Comparison of ENCODE assay signal across 29 cellular contexts in the genomic region with DNA sequence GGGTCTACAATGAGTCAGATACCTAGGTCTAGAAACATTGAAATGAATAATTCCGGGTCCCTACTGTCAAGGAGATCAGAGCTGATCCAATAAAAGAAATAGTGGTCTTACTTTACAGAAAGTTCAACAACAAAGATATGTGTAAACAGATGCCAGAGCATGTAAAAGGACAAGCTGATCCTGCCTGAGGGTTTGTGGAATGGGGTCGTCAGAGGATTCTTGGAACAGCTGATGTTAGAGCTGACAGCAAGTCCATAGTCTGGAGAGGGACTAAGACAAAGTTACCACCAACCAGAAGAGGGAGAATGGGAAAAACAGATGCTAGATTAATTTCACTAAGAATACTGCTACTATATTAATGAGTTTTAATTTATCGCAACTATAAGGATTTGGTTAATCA.
"Had no signal": no experiment of that assay in that cellular context is flagged by ENCODE, and none has a peak within 500 bp of the region (broad histone marks: within the 10 kb centered on the region; RNA-seq: fewer than 3 reads in every experiment).

No MANE protein-coding gene starts in this region.

- H3K4me3 ChIP-seq: left lung, lower lobe of right lung, pancreas, prostate gland, smooth muscle cell, tibial nerve, vagina had no signal

- H3K9me3 Mint-ChIP-seq: natural killer cell treated with Interleukin-12 subunit alpha and Interleukin-12 subunit beta and Interleukin-15 and Interleukin-18, amount 100 ng/mL, for 72 hours had no signal

- DNase-seq: hippocampal formation; kidney; left colon; left lung; lower lobe of right lung; mammary epithelial cell; mesenchymal stem cell; naive thymus-derived CD4-positive, alpha-beta T cell; nucleus accumbens; pancreas; posterior cingulate gyrus; retina; right cardiac atrium; stimulated activated CD4-positive, alpha-beta T cell treated with anti-CD3 and anti-CD28 coated beads, Interleukin-1b, Interleukin-23, amount 100 ng/mL, for 48 hours; stimulated activated CD4-positive, alpha-beta T cell treated with anti-CD3 and anti-CD28 coated beads, Interleukin-2, amount 100 ng/mL, for 48 hours; stimulated activated CD4-positive, alpha-beta T cell treated with anti-CD3 and anti-CD28 coated beads, Interleukin-4, amount 100 ng/mL, for 4 hours; stimulated activated CD8-positive, alpha-beta memory T cell treated with anti-CD3 and anti-CD28 coated beads, Interleukin-4, amount 100 ng/mL, for 48 hours; stimulated activated naive CD4-positive, alpha-beta T cell treated with Interleukin-2 at 50 U/mL for 16 hours; stimulated activated naive CD8-positive, alpha-beta T cell treated with anti-CD3 and anti-CD28 coated beads, Interleukin-15, amount 100 ng/mL, for 72 hours; substantia nigra had no signal

- H3K36me3 ChIP-seq: left lung, lower lobe of right lung, prostate gland, tibial nerve, vagina had no signal

- H3K27ac Mint-ChIP-seq: naive thymus-derived CD4-positive, alpha-beta T cell; natural killer cell treated with Interleukin-12 subunit alpha and Interleukin-12 subunit beta and Interleukin-15 and Interleukin-18, amount 100 ng/mL, for 72 hours; stimulated activated memory B cell treated with anti-CD40 and anti-IgM and Interleukin-4, amounts not matched to agents 10 μg/mL and 1 μg/mL and 100 μg/mL, for 72 hours; stimulated activated naive CD8-positive, alpha-beta T cell treated with anti-CD3 and anti-CD28 coated beads, Interleukin-15, amount 100 ng/mL, for 72 hours; type B pancreatic cell had no signal

- H3K36me3 Mint-ChIP-seq: naive thymus-derived CD4-positive, alpha-beta T cell; natural killer cell treated with Interleukin-12 subunit alpha and Interleukin-12 subunit beta and Interleukin-15 and Interleukin-18, amount 100 ng/mL, for 72 hours; stimulated activated memory B cell treated with anti-CD40 and anti-IgM and Interleukin-4, amounts not matched to agents 10 μg/mL and 1 μg/mL and 100 μg/mL, for 72 hours had no signal

- H3K4me3 Mint-ChIP-seq: naive thymus-derived CD4-positive, alpha-beta T cell; natural killer cell treated with Interleukin-12 subunit alpha and Interleukin-12 subunit beta and Interleukin-15 and Interleukin-18, amount 100 ng/mL, for 72 hours; neural crest cell; stimulated activated memory B cell treated with anti-CD40 and anti-IgM and Interleukin-4, amounts not matched to agents 10 μg/mL and 1 μg/mL and 100 μg/mL, for 72 hours; stimulated activated naive CD8-positive, alpha-beta T cell treated with anti-CD3 and anti-CD28 coated beads, Interleukin-15, amount 100 ng/mL, for 72 hours; type B pancreatic cell had no signal

- H3K27me3 ChIP-seq: left lung, pancreas, tibial nerve, vagina had no signal

- H3K4me1 ChIP-seq: left lung, lower lobe of right lung, pancreas, prostate gland, tibial nerve, vagina had no signal

- H3K4me1 Mint-ChIP-seq: naive thymus-derived CD4-positive, alpha-beta T cell; stimulated activated memory B cell treated with anti-CD40 and anti-IgM and Interleukin-4, amounts not matched to agents 10 μg/mL and 1 μg/mL and 100 μg/mL, for 72 hours; stimulated activated naive CD8-positive, alpha-beta T cell treated with anti-CD3 and anti-CD28 coated beads, Interleukin-15, amount 100 ng/mL, for 72 hours had no signal

- H3K27ac ChIP-seq: left lung, lower lobe of right lung, pancreas, prostate gland, tibial nerve, vagina had no signal

- H3K9me3 ChIP-seq: left lung, lower lobe of right lung, pancreas, prostate gland, tibial nerve, vagina had no signal

- ATAC-seq: left colon; left lung; lower lobe of right lung; naive thymus-derived CD4-positive, alpha-beta T cell; natural killer cell treated with Interleukin-12 subunit alpha and Interleukin-12 subunit beta and Interleukin-15 and Interleukin-18, amount 100 ng/mL, for 72 hours; pancreas; right cardiac atrium; sciatic nerve; stimulated activated memory B cell treated with anti-CD40 and anti-IgM and Interleukin-4, amounts not matched to agents 10 μg/mL and 1 μg/mL and 100 μg/mL, for 72 hours; stimulated activated naive CD8-positive, alpha-beta T cell treated with anti-CD3 and anti-CD28 coated beads, Interleukin-15, amount 100 ng/mL, for 72 hours had no signal

- H3K27me3 Mint-ChIP-seq: type B pancreatic cell had no signal
